Comparison of ENCODE assay signal across 27 cellular contexts in genomic region chr5:3140117-3140516, GRCh38.
"Had no signal": no experiment of that assay in that cellular context is flagged by ENCODE, and none has a peak within 500 bp of the region (broad histone marks: within the 10 kb centered on the region; RNA-seq: fewer than 3 reads in every experiment).

No MANE protein-coding gene starts in this region.

- H3K27me3 Mint-ChIP-seq: naive B cell; natural killer cell treated with Interleukin-12 subunit alpha and Interleukin-12 subunit beta and Interleukin-15 and Interleukin-18, amount 100 ng/mL, for 72 hours; stimulated activated naive B cell treated with anti-CD40 and anti-IgM and Interleukin-4, amounts not matched to agents 10 μg/mL and 1 μg/mL and 100 μg/mL, for 72 hours; stimulated activated naive CD8-positive, alpha-beta T cell treated with anti-CD3 and anti-CD28 coated beads, Interleukin-15, Interleukin-2, amounts not matched to agents 100 ng/mL and 50 ng/mL, for 24 hours had no signal

- H3K9me3 ChIP-seq: neutrophil, ovary, psoas muscle, right lobe of liver, stomach, thoracic aorta, thyroid gland, tibial nerve, vagina had no signal

- H3K36me3 Mint-ChIP-seq: naive B cell; natural killer cell treated with Interleukin-12 subunit alpha and Interleukin-12 subunit beta and Interleukin-15 and Interleukin-18, amount 100 ng/mL, for 72 hours; stimulated activated effector memory CD8-positive, alpha-beta T cell treated with anti-CD3 and anti-CD28 coated beads, Interleukin-12 subunit alpha, Interleukin-12 subunit beta, amount 100 ng/mL, for 72 hours; stimulated activated naive B cell treated with anti-CD40 and anti-IgM and Interleukin-4, amounts not matched to agents 10 μg/mL and 1 μg/mL and 100 μg/mL, for 72 hours; type B pancreatic cell had no signal

- H3K4me1 ChIP-seq: parathyroid adenoma, psoas muscle, right lobe of liver, stomach, thyroid gland, tibial nerve, vagina had no signal

- H3K4me1 Mint-ChIP-seq: naive B cell; naive thymus-derived CD8-positive, alpha-beta T cell; stimulated activated effector memory CD8-positive, alpha-beta T cell treated with anti-CD3 and anti-CD28 coated beads, Interleukin-12 subunit alpha, Interleukin-12 subunit beta, amount 100 ng/mL, for 72 hours; stimulated activated naive B cell treated with anti-CD40 and anti-IgM and Interleukin-4, amounts not matched to agents 10 μg/mL and 1 μg/mL and 100 μg/mL, for 72 hours had no signal

- H3K79me2 ChIP-seq: parathyroid adenoma had no signal

- H3K36me3 ChIP-seq: neutrophil, ovary, right lobe of liver, stomach, thoracic aorta, thyroid gland, tibial nerve, vagina had no signal

- H3K4me3 ChIP-seq: ovary, psoas muscle, right lobe of liver, skin epidermis, stomach, thoracic aorta, thyroid gland, tibial nerve, vagina had no signal

- DNase-seq: naive B cell; naive thymus-derived CD8-positive, alpha-beta T cell; nephron progenitor cell; ovary; psoas muscle; right cardiac atrium; right lobe of liver; stimulated activated CD4-positive, alpha-beta T cell treated with anti-CD3 and anti-CD28 coated beads, Interleukin-15, amount 100 ng/mL, for 24 hours; stimulated activated CD4-positive, alpha-beta T cell treated with anti-CD3 and anti-CD28 coated beads, Interleukin-2, amount 100 ng/mL, for 24 hours; stimulated activated CD4-positive, alpha-beta T cell treated with anti-CD3 and anti-CD28 coated beads, Interleukin-2, amount 100 ng/mL, for 48 hours; stimulated activated CD4-positive, alpha-beta T cell treated with anti-CD3 and anti-CD28 coated beads, Interleukin-4, amount 100 ng/mL, for 24 hours; stimulated activated naive B cell treated with anti-CD40 and anti-IgM and Interleukin-4, amounts not matched to agents 10 μg/mL and 1 μg/mL and 100 μg/mL, for 72 hours; stimulated activated naive CD4-positive, alpha-beta T cell treated with Interleukin-2 at 50 U/mL for 16 hours; stomach; thyroid gland had no signal

- H3K9ac ChIP-seq: parathyroid adenoma had no signal

- H3K27me3 ChIP-seq: neutrophil, ovary, right lobe of liver, stomach, thyroid gland, tibial nerve, vagina had no signal

- H3K4me3 Mint-ChIP-seq: naive B cell; naive thymus-derived CD8-positive, alpha-beta T cell; natural killer cell treated with Interleukin-12 subunit alpha and Interleukin-12 subunit beta and Interleukin-15 and Interleukin-18, amount 100 ng/mL, for 72 hours; nephron progenitor cell; neural crest cell; stimulated activated effector memory CD8-positive, alpha-beta T cell treated with anti-CD3 and anti-CD28 coated beads, Interleukin-12 subunit alpha, Interleukin-12 subunit beta, amount 100 ng/mL, for 72 hours; stimulated activated naive B cell treated with anti-CD40 and anti-IgM and Interleukin-4, amounts not matched to agents 10 μg/mL and 1 μg/mL and 100 μg/mL, for 72 hours; stimulated activated naive CD8-positive, alpha-beta T cell treated with anti-CD3 and anti-CD28 coated beads, Interleukin-15, Interleukin-2, amounts not matched to agents 100 ng/mL and 50 ng/mL, for 24 hours; type B pancreatic cell had no signal

- H3K9me3 Mint-ChIP-seq: neural crest cell, type B pancreatic cell had no signal

- H2AFZ ChIP-seq: parathyroid adenoma had no signal

- ATAC-seq: naive thymus-derived CD8-positive, alpha-beta T cell; natural killer cell treated with Interleukin-12 subunit alpha and Interleukin-12 subunit beta and Interleukin-15 and Interleukin-18, amount 100 ng/mL, for 72 hours; psoas muscle; right cardiac atrium; right lobe of liver; stimulated activated effector memory CD8-positive, alpha-beta T cell treated with anti-CD3 and anti-CD28 coated beads, Interleukin-12 subunit alpha, Interleukin-12 subunit beta, amount 100 ng/mL, for 72 hours; stimulated activated naive B cell treated with anti-CD40 and anti-IgM and Interleukin-4, amounts not matched to agents 10 μg/mL and 1 μg/mL and 100 μg/mL, for 72 hours had no signal

- H3K27ac ChIP-seq: neutrophil, ovary, parathyroid adenoma, psoas muscle, right lobe of liver, stomach, thoracic aorta, thyroid gland, tibial nerve, vagina had no signal

- H3K27ac Mint-ChIP-seq: naive B cell; naive thymus-derived CD8-positive, alpha-beta T cell; natural killer cell treated with Interleukin-12 subunit alpha and Interleukin-12 subunit beta and Interleukin-15 and Interleukin-18, amount 100 ng/mL, for 72 hours; nephron progenitor cell; progenitor cell of endocrine pancreas; stimulated activated effector memory CD8-positive, alpha-beta T cell treated with anti-CD3 and anti-CD28 coated beads, Interleukin-12 subunit alpha, Interleukin-12 subunit beta, amount 100 ng/mL, for 72 hours; stimulated activated naive B cell treated with anti-CD40 and anti-IgM and Interleukin-4, amounts not matched to agents 10 μg/mL and 1 μg/mL and 100 μg/mL, for 72 hours; stimulated activated naive CD8-positive, alpha-beta T cell treated with anti-CD3 and anti-CD28 coated beads, Interleukin-15, Interleukin-2, amounts not matched to agents 100 ng/mL and 50 ng/mL, for 24 hours; type B pancreatic cell had no signal
